8 cellular contexts compared by ENCODE assay signal in the genomic region with DNA sequence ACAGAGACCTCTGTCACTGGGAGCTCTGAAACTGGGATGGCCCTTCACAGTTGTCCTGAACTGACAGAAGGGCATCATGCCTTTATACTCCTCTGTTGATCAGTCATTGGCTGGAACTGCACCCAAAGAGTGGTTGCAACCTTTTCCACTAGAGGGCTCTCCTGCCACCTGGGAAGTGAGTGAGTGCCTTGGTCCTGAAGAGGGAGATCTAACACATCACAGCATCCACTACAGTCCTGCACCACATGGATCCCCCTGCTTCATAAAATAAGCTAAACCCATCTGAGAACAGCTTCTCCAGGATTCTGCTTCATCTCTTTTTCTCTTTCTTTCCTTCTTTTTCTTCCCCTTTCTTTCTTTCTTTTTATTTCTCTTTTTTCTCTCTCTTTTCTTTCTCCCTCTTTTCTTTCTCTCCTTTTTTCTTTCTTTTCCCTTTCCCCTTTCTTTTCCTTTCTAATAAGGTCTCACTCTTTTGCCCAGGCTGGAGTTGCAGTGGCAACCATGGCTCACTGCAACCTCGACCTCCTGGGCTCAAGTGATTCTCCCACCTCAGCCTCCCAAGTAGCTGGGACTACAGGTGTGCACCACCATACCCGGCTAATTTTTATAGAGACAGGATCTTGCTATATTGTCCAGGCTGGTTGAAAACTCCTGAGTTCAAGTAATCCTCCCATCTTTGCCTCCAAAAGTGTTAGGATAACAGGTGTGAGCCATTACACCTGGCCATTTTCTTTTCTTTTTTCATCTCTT. TPM values are rescaled to one million over a fixed set of nuclear protein-coding genes. Genes with fewer than 3 reads are reported as not detected.
DNase-seq lines count a peak whose midpoint lies in the region; ATAC-seq, FAIRE-seq and TF ChIP-seq lines count a peak whose summit lies in the region.

No MANE protein-coding gene starts in this region.

- H3K36me3 Mint-ChIP-seq in activated T-cell treated with anti-CD3 and anti-CD28 coated beads, Interleukin-2, amount 50 U/mL, for 4 hours (ENCODE audit: insufficient read depth) = no peaks in the 10 kb centered on the region

- intact Hi-C loops in Panc1 (cut with micrococcal nuclease; ENCODE audit: unreplicated experiment) = no loop called here

- DNase-seq in D721Med (ENCODE audit: insufficient read length, low spot score) = no peak
- DNase-seq in HUDEP-2 (lab: John Stamatoyannopoulos, UW; ENCODE audit: unreplicated experiment in 76 of 76) = peak in 64 of 76 experiments; percentile 6 to 78 (median 42)
- DNase-seq in Panc1 (ENCODE audit: low read depth, low spot score) = peak; percentile 67
- DNase-seq in activated T-cell treated with anti-CD3 and anti-CD28 coated beads, Interleukin-2, amount 50 U/mL, for 4 hours = peak; percentile 37
- DNase-seq in foreskin fibroblast = peak; percentile 56 to 80
- DNase-seq in putamen (ENCODE audit: low spot score) = peak; percentile 15

- H3K4me3 ChIP-seq in Panc1 (ENCODE audit: low read depth in 2 of 2, low read length in 2 of 2) (no peak overlapping the region), foreskin fibroblast (ENCODE audit: low read depth in 1 of 2, low read length in 2 of 2) (no peak overlapping the region)

- no TSS peak for BruUV-seq in Panc1 (replicated peaks; lab: Mats Ljungman, UMichigan)

- peak; percentile 82 for TF ChIP-seq CTCF in D721Med (IDR thresholded peaks at IDR 0.05; ENCODE audit: insufficient read depth, missing control alignments)
- TF ChIP-seq CTCF in Panc1 (IDR thresholded peaks at IDR 0.05) = peak; percentile 89
- peak; percentile 83 for TF ChIP-seq CTCF in foreskin fibroblast (IDR thresholded peaks at IDR 0.05; ENCODE audit: low read depth, low read length)

- ATAC-seq in GM21360 (IDR thresholded peaks at IDR 0.05; ENCODE audit: unreplicated experiment) (peak; percentile 87), Panc1 (peak; percentile 96), HG03457 (IDR thresholded peaks at IDR 0.05; ENCODE audit: unreplicated experiment) (no peak)
- ATAC-seq in activated T-cell treated with anti-CD3 and anti-CD28 coated beads, Interleukin-2, amount 50 U/mL, for 4 hours = peak; percentile 95 to 99

- in situ Hi-C loops in Panc1 (cut with HindIII; ENCODE audit: low pct_unique_long_range_greater_than_20kb, low sequenced_read_pairs) = no loop called here

- no peaks in the 10 kb centered on the region for H3K27me3 Mint-ChIP-seq in activated T-cell treated with anti-CD3 and anti-CD28 coated beads, Interleukin-2, amount 50 U/mL, for 4 hours (ENCODE audit: low read depth)

- CTCF ChIA-PET in Panc1 (lab: Charles Lee) = interaction anchor here (0.6 to 0.8 kb wide), 2 partner anchors 28 to 104 kb away, joined by 3 to 4 read pairs; no protein-coding TSS in a partner anchor

- no peaks in the 10 kb centered on the region for H3K9me3 ChIP-seq in Panc1 (ENCODE audit: control insufficient read depth, insufficient read depth, low read depth, low read length)

- H3K4me3 Mint-ChIP-seq in activated T-cell treated with anti-CD3 and anti-CD28 coated beads, Interleukin-2, amount 50 U/mL, for 4 hours = no peak overlapping the region

- H3K27ac ChIP-seq in Panc1 (ENCODE audit: low read length) = no peak overlapping the region

- no peaks in the 10 kb centered on the region for H3K4me1 ChIP-seq in Panc1 (ENCODE audit: control insufficient read depth, insufficient read depth, low read length)

- POLR2A ChIA-PET in Panc1 (lab: Charles Lee) = no interaction called here

- no peaks in the 10 kb centered on the region for H3K4me1 Mint-ChIP-seq in activated T-cell treated with anti-CD3 and anti-CD28 coated beads, Interleukin-2, amount 50 U/mL, for 4 hours (ENCODE audit: low read depth)

- no peaks in the 10 kb centered on the region for H3K27me3 ChIP-seq in Panc1 (ENCODE audit: control insufficient read depth, insufficient read depth, low read length)

- no peaks in the 10 kb centered on the region for H3K36me3 ChIP-seq in Panc1 (ENCODE audit: control insufficient read depth, insufficient read depth, low read length)

- no peak for FAIRE-seq in D721Med (lab: Jason Lieb, UNC)

- H3K9me3 Mint-ChIP-seq in activated T-cell treated with anti-CD3 and anti-CD28 coated beads, Interleukin-2, amount 50 U/mL, for 4 hours = no peaks in the 10 kb centered on the region

RNA-seq across cellular contexts. Expression of a gene that starts 42.8 kb away (rescaled TPM):
- 68.8 TPM for total RNA-seq in Panc1 (2021; ENCODE audit: unreplicated experiment)
- polyA plus RNA-seq in Panc1 (2012; ENCODE audit: insufficient read length) = 41.5 TPM
- 100 to 1,000 TPM in 2 of 3 donors, 10 to 100 TPM in 1; 97.2 to 104 (median 100) TPM for total RNA-seq in activated T-cell treated with anti-CD3 and anti-CD28 coated beads, Interleukin-2, amount 50 U/mL, for 4 hours

RNA-seq across cellular contexts. Expression of a gene that starts 52.4 kb away (rescaled TPM):
- 1.3 TPM for total RNA-seq in Panc1 (2021; ENCODE audit: unreplicated experiment)
- polyA plus RNA-seq in Panc1 (2012; ENCODE audit: insufficient read length) = 0.35 TPM
- total RNA-seq in activated T-cell treated with anti-CD3 and anti-CD28 coated beads, Interleukin-2, amount 50 U/mL, for 4 hours = not detected
